Comparison of ENCODE assay signal across 8 cellular contexts in genomic region chr2:132146774-132147173, GRCh38. TPM values are rescaled to one million over a fixed set of nuclear protein-coding genes. Genes with fewer than 3 reads are reported as not detected.
DNase-seq lines count a peak whose midpoint lies in the region; ATAC-seq, FAIRE-seq and TF ChIP-seq lines count a peak whose summit lies in the region.
"Not testable (repeated sequence)": the region's sequence is repeated elsewhere in the genome, so short reads cannot be mapped to it uniquely, and the experiment has no call there.

No MANE protein-coding gene starts in this region.

- not testable (repeated sequence) for H3K9me3 Mint-ChIP-seq in astrocyte (ENCODE audit: unreplicated experiment)

- not testable (repeated sequence) for H3K36me3 Mint-ChIP-seq in astrocyte (ENCODE audit: low read depth, unreplicated experiment)

- H4K20me1 ChIP-seq in HCT116 (ENCODE audit: insufficient read depth); astrocyte (ENCODE audit: insufficient read depth, low read length): not testable (repeated sequence)

- H3K4me2 ChIP-seq in HCT116 (ENCODE audit: low read length); astrocyte (ENCODE audit: low read length): not testable (repeated sequence)

- CTCF ChIA-PET in HCT116 (lab: Charles Lee), result not testable (repeated sequence)

- H3K79me2 ChIP-seq in HCT116 (ENCODE audit: insufficient read depth, low read length); astrocyte (ENCODE audit: insufficient read depth, low read length): not testable (repeated sequence)

- intact Hi-C loops in HCT116 (cut with micrococcal nuclease), result loop anchor here (2.0 to 5.0 kb wide), 3 partner anchors 289 to 992 kb away; no protein-coding TSS in a partner anchor

- H3K36me3 ChIP-seq in HCT116 (ENCODE audit: control insufficient read depth in 1 of 2, insufficient read depth in 2 of 2, low read length in 2 of 2); astrocyte (ENCODE audit: insufficient read depth, low read length): not testable (repeated sequence)

- H3K27me3 Mint-ChIP-seq in astrocyte (ENCODE audit: low read depth, unreplicated experiment), result not testable (repeated sequence)

- not testable (repeated sequence) for H3K9me2 ChIP-seq in HCT116 (ENCODE audit: insufficient read depth)

- TF ChIP-seq RAD21 in HCT116 (IDR thresholded peaks at IDR 0.05; ENCODE audit: low read depth), result peak; percentile 73

- RAD21 ChIA-PET in HCT116 (lab: Charles Lee; ENCODE audit: low non-redundant PET in 1 of 2, low total read pairs in 2 of 2, uncharacterized antibody in 2 of 2, unreplicated experiment in 2 of 2), result not testable (repeated sequence)

- not testable (repeated sequence) for H3K4me3 Mint-ChIP-seq in astrocyte (ENCODE audit: unreplicated experiment)

- not testable (repeated sequence) for H2AFZ ChIP-seq in HCT116 (ENCODE audit: low read depth, low read length, poor library complexity, severe bottlenecking); astrocyte (ENCODE audit: low read depth, low read length)

- not testable (repeated sequence) for H3K4me3 ChIP-seq in HCT116 (replicated peaks in 1 of 2; ENCODE audit: low read depth in 1 of 2, low read length in 2 of 2); astrocyte (ENCODE audit: insufficient read depth, low read depth, low read length)

- TF ChIP-seq CTCF in HCT116 (IDR thresholded peaks at IDR 0.05 in 2 of 3, conservative IDR thresholded peaks at IDR 0.05 in 1 of 3; ENCODE audit: borderline replicate concordance in 1 of 3, insufficient read depth in 1 of 3, low read depth in 2 of 3, low read length in 2 of 3), result peak; percentile 35 to 56 (median 49); a peak in 5 of 6 replicates
- peak; percentile 42 for TF ChIP-seq CTCF in astrocyte (IDR thresholded peaks at IDR 0.05; ENCODE audit: insufficient read depth, low read depth, low read length)

- ATAC-seq in HCT116, result not testable (repeated sequence)

- not testable (repeated sequence) for H3K4me1 Mint-ChIP-seq in astrocyte (ENCODE audit: low read depth, unreplicated experiment)

- H3K4me1 ChIP-seq in HCT116 (ENCODE audit: control insufficient read depth in 1 of 2, insufficient read depth in 2 of 2, low read length in 2 of 2); astrocyte (ENCODE audit: insufficient read depth, low read length): not testable (repeated sequence)

- not testable (repeated sequence) for FAIRE-seq in astrocyte (lab: Jason Lieb, UNC)

- DNase-seq in CD1c-positive myeloid dendritic cell (ENCODE audit: extremely low spot score) (peak; percentile 52), HCT116 (ENCODE audit: low read depth, low spot score) (peak; percentile 50), NCI-H2107 treated with DMSO at 0.1 percent for 48 hours (lab: John Stamatoyannopoulos, UW; ENCODE audit: unreplicated experiment) (peak; percentile 0), SK-N-DZ (ENCODE audit: low spot score) (peak; percentile 45), astrocyte (ENCODE audit: low read depth) (peak; percentile 4), globus pallidus (ENCODE audit: low spot score) (peak; percentile 44), mucosa of gallbladder (ENCODE audit: low spot score) (peak; percentile 49)
- DNase-seq in stimulated activated CD8-positive, alpha-beta memory T cell treated with anti-CD3 and anti-CD28 coated beads, Interleukin-4, amount 100 ng/mL, for 48 hours, result peak; percentile 66

- not testable (repeated sequence) for TF ChIP-seq POLR2A in HCT116 (IDR thresholded peaks at IDR 0.05; ENCODE audit: borderline replicate concordance, extremely low read depth, insufficient read depth, insufficient read length)

- H3K27ac ChIP-seq in HCT116 (ENCODE audit: low read depth, low read length); astrocyte (ENCODE audit: low read depth, low read length): not testable (repeated sequence)

- not testable (repeated sequence) for BruUV-seq in HCT116 (replicated peaks; lab: Mats Ljungman, UMichigan)

- POLR2A ChIA-PET in HCT116 (lab: Charles Lee), result not testable (repeated sequence)

- H3K27ac Mint-ChIP-seq in astrocyte (ENCODE audit: unreplicated experiment), result not testable (repeated sequence)

- H3K27me3 ChIP-seq in HCT116 (ENCODE audit: insufficient read depth, low read length); astrocyte (ENCODE audit: insufficient read depth, low read length): not testable (repeated sequence)

- H3K9ac ChIP-seq in HCT116 (ENCODE audit: low read length); astrocyte (ENCODE audit: low read length): not testable (repeated sequence)

- H3K9me3 ChIP-seq in HCT116 (ENCODE audit: control insufficient read depth in 1 of 2, insufficient read depth in 1 of 2, low read depth in 1 of 2, low read length in 2 of 2); astrocyte (ENCODE audit: insufficient read depth, low read depth, low read length): not testable (repeated sequence)

RNA-seq across cellular contexts. Expression of gene ANKRD30BL, which starts 15.0 kb away (rescaled TPM):
- total RNA-seq in HCT116 (2021; ENCODE audit: unreplicated experiment) (not detected), astrocyte (not detected in 2 replicates), mucosa of gallbladder (not detected)
- not detected in 2 replicates for polyA plus RNA-seq in HCT116 (2012)
- not detected in 2 replicates for polyA plus RNA-seq in SK-N-DZ (2014; cell fraction: cytosol; rRNA removed)
- polyA plus RNA-seq in SK-N-DZ (2014; cell fraction: nucleus; rRNA removed), result not detected in 2 replicates

Comparison
In these comparisons a context has a peak if more than half of its experiments do, and no peak if none do; other contexts are left out.
1. DNase-seq: peak in every context shown above with its lines; median percentile 66 in stimulated activated CD8-positive, alpha-beta memory T cell treated with anti-CD3 and anti-CD28 coated beads, Interleukin-4, amount 100 ng/mL, for 48 hours; 52 in CD1c-positive myeloid dendritic cell; 50 in HCT116; 49 in mucosa of gallbladder; 45 in SK-N-DZ; 44 in globus pallidus; 4 in astrocyte; 0 in NCI-H2107 treated with DMSO at 0.1 percent for 48 hours.